Comparison of ENCODE assay signal across 1 cellular context in genomic region chr6:157281570-157281969, GRCh38.
TF ChIP-seq lines count a peak whose summit lies in the region.

No MANE protein-coding gene starts in this region.

TF ChIP-seq in H1, 55 proteins besides CTCF, POLR2A, EP300 and RAD21 (continued from another document):
- no peak for TF ChIP-seq CHD7 (IDR thresholded peaks at IDR 0.05; ENCODE audit: insufficient replicate concordance, low read length)
